In the genomic region with DNA sequence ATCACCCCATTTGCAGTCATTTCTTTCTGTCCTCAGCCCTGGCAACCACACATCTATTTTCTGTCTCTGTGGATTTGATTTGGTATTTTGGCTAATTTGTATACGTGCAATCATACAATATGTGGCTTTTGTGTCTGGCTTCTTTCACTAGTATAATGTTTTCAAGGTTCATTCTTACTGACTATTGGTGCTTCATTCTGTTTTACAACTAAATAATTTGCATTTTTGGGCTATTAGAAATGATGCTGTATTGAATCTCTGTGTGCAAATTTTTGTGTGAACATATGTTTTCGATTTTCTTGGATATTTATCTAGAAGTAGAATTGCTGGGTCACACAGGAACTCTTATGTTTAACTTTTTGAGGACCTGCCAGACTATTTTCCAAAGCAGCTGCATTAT, we compare ENCODE assay signal across 23 cellular contexts.
"Had no signal": no experiment of that assay in that cellular context is flagged by ENCODE, and none has a peak within 500 bp of the region (broad histone marks: within the 10 kb centered on the region; RNA-seq: fewer than 3 reads in every experiment).

No MANE protein-coding gene starts in this region.

- H3K4me3 ChIP-seq: colonic mucosa, left ventricle myocardium inferior, thyroid gland had no signal

- H3K9me3 ChIP-seq: colonic mucosa, left ventricle myocardium inferior, thyroid gland had no signal

- DNase-seq: activated CD4-positive, alpha-beta memory T cell treated with anti-CD3 and anti-CD28 coated beads, Interleukin-2, amount 10 ng/mL, durations not matched to agents 7 days and 5 days; activated CD8-positive, alpha-beta memory T cell treated with anti-CD3 and anti-CD28 coated beads, Interleukin-2, amount 10 ng/mL, durations not matched to agents 7 days and 5 days; activated naive CD4-positive, alpha-beta T cell treated with anti-CD3 and anti-CD28 coated beads for 36 hours; activated T-cell treated with anti-CD3 and anti-CD28 coated beads, Interleukin-2, amount 50 U/mL, for 24 hours; aorta; brain microvascular endothelial cell; central memory CD4-positive, alpha-beta T cell; colonic mucosa; erythroblast; foreskin keratinocyte; head of caudate nucleus; left ventricle myocardium inferior; mammary epithelial cell; midbrain; nephron progenitor cell; occipital lobe; retina; stimulated activated CD4-positive, alpha-beta T cell treated with anti-CD3 and anti-CD28 coated beads, Interleukin-1b, Interleukin-23, amount 100 ng/mL, for 48 hours; stimulated activated CD8-positive, alpha-beta memory T cell treated with anti-CD3 and anti-CD28 coated beads, Interleukin-4, amount 100 ng/mL, for 48 hours; stimulated activated naive CD4-positive, alpha-beta T cell treated with Interleukin-2 at 50 U/mL for 16 hours; thyroid gland had no signal

- FAIRE-seq: keratinocyte, TTC549 had no signal

- H3K36me3 ChIP-seq: brain microvascular endothelial cell, colonic mucosa, left ventricle myocardium inferior, thyroid gland had no signal

- ATAC-seq: activated CD8-positive, alpha-beta memory T cell treated with anti-CD3 and anti-CD28 coated beads, Interleukin-2, amount 10 ng/mL, durations not matched to agents 7 days and 5 days; foreskin keratinocyte had no signal

- H3K27me3 ChIP-seq: brain microvascular endothelial cell, colonic mucosa, foreskin keratinocyte, thyroid gland had no signal

- H3K4me1 ChIP-seq: colonic mucosa, foreskin keratinocyte, left ventricle myocardium inferior, thyroid gland had no signal

- H3K27ac ChIP-seq: brain microvascular endothelial cell, colonic mucosa, foreskin keratinocyte, left ventricle myocardium inferior, thyroid gland had no signal
